ENCODE assay signal across 8 cellular contexts in the genomic region with DNA sequence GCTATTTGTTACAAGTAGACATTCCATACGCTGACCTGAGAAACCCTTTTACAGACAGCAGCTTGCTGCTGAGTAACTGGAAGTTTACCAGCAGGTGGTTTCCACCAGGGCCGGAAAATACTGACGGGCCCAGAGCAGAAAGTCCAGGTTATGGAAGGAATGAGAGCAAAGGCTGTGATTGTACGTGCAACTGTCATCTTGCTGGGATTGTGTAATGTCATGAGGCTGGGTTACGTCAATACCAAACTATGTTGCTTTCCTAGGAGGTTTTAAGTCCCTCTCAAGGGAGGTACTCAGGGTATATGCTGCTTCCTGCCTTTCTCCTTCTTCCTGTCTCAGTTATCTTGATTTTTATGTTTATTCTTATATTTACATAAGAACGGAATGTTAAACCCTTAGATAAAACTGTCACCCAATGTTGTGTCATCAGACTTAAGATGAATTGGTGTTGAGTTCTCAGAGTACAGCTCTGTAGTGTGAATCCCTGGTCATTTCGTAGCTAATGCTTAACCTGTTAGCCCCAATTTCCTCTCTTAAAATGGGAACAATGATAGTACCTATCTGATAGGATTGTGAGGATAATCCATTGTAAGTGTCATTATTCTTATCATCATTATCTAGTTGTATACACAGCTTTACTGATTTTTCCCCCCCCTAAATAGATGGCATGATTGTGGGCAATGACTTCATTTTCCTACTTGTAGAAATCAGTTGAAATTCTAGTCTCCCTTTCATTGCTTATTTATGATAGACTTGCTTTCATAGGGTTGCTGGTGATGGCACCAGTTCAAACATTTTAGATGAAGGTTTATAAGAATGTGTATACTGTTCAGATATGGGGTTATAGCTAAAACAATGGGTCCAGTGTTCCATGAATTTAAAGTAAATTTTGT.
DNase-seq lines count a peak whose midpoint lies in the region; ATAC-seq and TF ChIP-seq lines count a peak whose summit lies in the region.

No MANE protein-coding gene starts in this region.

- H3K4me3 ChIP-seq in GM23248 = 0 out of 2 replicates have a peak overlapping the region, but pooled peaks have one; percentile 13

- no peaks in the 10 kb centered on the region for H3K27me3 Mint-ChIP-seq in activated T-cell treated with anti-CD3 and anti-CD28 coated beads, Interleukin-2, amount 50 U/mL, for 4 hours (ENCODE audit: low read depth)

- no peaks in the 10 kb centered on the region for H3K9me2 ChIP-seq in GM23248 (ENCODE audit: insufficient read depth)

- no peaks in the 10 kb centered on the region for H3K9me3 ChIP-seq in GM23248 (ENCODE audit: low read depth)

- peaks cover 74% of the 10 kb centered on the region for H3K4me1 ChIP-seq in GM23248 (ENCODE audit: insufficient read depth)

- peaks cover 10% of the 10 kb centered on the region for H3K36me3 Mint-ChIP-seq in activated T-cell treated with anti-CD3 and anti-CD28 coated beads, Interleukin-2, amount 50 U/mL, for 4 hours (ENCODE audit: insufficient read depth)

- peak; percentile 89 for ATAC-seq in SK-N-SH treated with all-trans-retinoic acid at 6 μM for 48 hours
- peak; percentile 81 for ATAC-seq in sciatic nerve
- ATAC-seq in activated T-cell treated with anti-CD3 and anti-CD28 coated beads, Interleukin-2, amount 50 U/mL, for 4 hours = no peak
- ATAC-seq in HG03175 (IDR thresholded peaks at IDR 0.05; ENCODE audit: unreplicated experiment) = no peak

- H3K4me3 Mint-ChIP-seq in activated T-cell treated with anti-CD3 and anti-CD28 coated beads, Interleukin-2, amount 50 U/mL, for 4 hours = no peak overlapping the region

- H3K27me3 ChIP-seq in GM23248 (replicated peaks; ENCODE audit: insufficient read depth) = no peaks in the 10 kb centered on the region

- H3K9me3 Mint-ChIP-seq in activated T-cell treated with anti-CD3 and anti-CD28 coated beads, Interleukin-2, amount 50 U/mL, for 4 hours = no peaks in the 10 kb centered on the region

- intact Hi-C loops in sciatic nerve (cut with DNase I) = no loop called here

- H3K9ac ChIP-seq in GM23248 = peak overlapping the region; percentile 59

- H3K36me3 ChIP-seq in GM23248 (ENCODE audit: low read depth) = 0 out of 2 replicates have a peak, but pooled peaks cover 3% of the 10 kb centered on the region

- no peak overlapping the region for H2AFZ ChIP-seq in GM23248

- H3K4me2 ChIP-seq in GM23248 (ENCODE audit: unreplicated experiment) = peak overlapping the region; percentile 60

- 7 to 13% methylated on average over 7 of the region's 7 CpGs for WGBS in GM23248 (ENCODE audit: low coverage in 1 of 2, low lambda C conversion rate in 2 of 2, missing lambda C conversion rate in 2 of 2), 2 experiments

- DNase-seq in GM23248 (peak; percentile 90), foreskin melanocyte (peak; percentile 95), sciatic nerve (ENCODE audit: low spot score) (no peak), mesenteric fat pad (ENCODE audit: low spot score) (no peak), NCI-H2081 treated with DMSO at 0.1 percent for 48 hours (lab: John Stamatoyannopoulos, UW) (no peak)
- no peak for DNase-seq in activated T-cell treated with anti-CD3 and anti-CD28 coated beads, Interleukin-2, amount 50 U/mL, for 4 hours

- H3K4me1 Mint-ChIP-seq in activated T-cell treated with anti-CD3 and anti-CD28 coated beads, Interleukin-2, amount 50 U/mL, for 4 hours (ENCODE audit: low read depth) = peaks cover 71% of the 10 kb centered on the region

- peaks cover 98% of the 10 kb centered on the region for H3K79me2 ChIP-seq in GM23248 (ENCODE audit: insufficient read depth)

- H3K27ac ChIP-seq in GM23248 = peak overlapping the region; percentile 91

- H4K20me1 ChIP-seq in GM23248 (ENCODE audit: insufficient read depth) = peaks cover 12% of the 10 kb centered on the region; the same call in 1 of the 2 replicates

- in situ Hi-C loops in GM23248 (cut with MboI) = no loop called here

- peaks cover 96% of the 10 kb centered on the region for H3F3A ChIP-seq in GM23248 (ENCODE audit: insufficient read depth)

TF ChIP-seq in SK-N-SH treated with all-trans-retinoic acid at 6 μM for 48 hours, 23 proteins besides CTCF, POLR2A, EP300 and RAD21:
- peak; percentile 26; the same call in 1 of the 2 replicates for TF ChIP-seq ZC3H10 (CRISPR knock-in tag; IDR thresholded peaks at IDR 0.05)
- TF ChIP-seq ZFP3 (CRISPR knock-in tag; IDR thresholded peaks at IDR 0.05) = peak; percentile 48; the same call in 1 of the 2 replicates
- peak; percentile 85; the same call in 1 of the 2 replicates for TF ChIP-seq CSDC2 (CRISPR knock-in tag; IDR thresholded peaks at IDR 0.05)
- TF ChIP-seq ISL1 (CRISPR knock-in tag; IDR thresholded peaks at IDR 0.05) = peak; percentile 51
- TF ChIP-seq SNAI2 (CRISPR knock-in tag; IDR thresholded peaks at IDR 0.05) = peak; percentile 55; the same call in 1 of the 2 replicates
- peak; percentile 59; the same call in 1 of the 2 replicates for TF ChIP-seq TOX (CRISPR knock-in tag; IDR thresholded peaks at IDR 0.05; ENCODE audit: borderline replicate concordance)
- TF ChIP-seq, protein P1, sequence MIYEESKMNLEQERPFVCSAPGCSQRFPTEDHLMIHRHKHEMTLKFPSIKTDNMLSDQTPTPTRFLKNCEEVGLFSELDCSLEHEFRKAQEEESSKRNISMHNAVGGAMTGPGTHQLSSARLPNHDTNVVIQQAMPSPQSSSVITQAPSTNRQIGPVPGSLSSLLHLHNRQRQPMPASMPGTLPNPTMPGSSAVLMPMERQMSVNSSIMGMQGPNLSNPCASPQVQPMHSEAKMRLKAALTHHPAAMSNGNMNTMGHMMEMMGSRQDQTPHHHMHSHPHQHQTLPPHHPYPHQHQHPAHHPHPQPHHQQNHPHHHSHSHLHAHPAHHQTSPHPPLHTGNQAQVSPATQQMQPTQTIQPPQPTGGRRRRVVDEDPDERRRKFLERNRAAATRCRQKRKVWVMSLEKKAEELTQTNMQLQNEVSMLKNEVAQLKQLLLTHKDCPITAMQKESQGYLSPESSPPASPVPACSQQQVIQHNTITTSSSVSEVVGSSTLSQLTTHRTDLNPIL (CRISPR knock-in tag; IDR thresholded peaks at IDR 0.05; ENCODE audit: low read depth) = 0 out of 2 replicates have a peak, but pooled peaks have one; percentile 57
- no peak for TF ChIP-seq ZNF565 (CRISPR knock-in tag; conservative IDR thresholded peaks at IDR 0.05; ENCODE audit: low read depth)
- no peak for TF ChIP-seq BACH2 (CRISPR knock-in tag; IDR thresholded peaks at IDR 0.05; ENCODE audit: borderline replicate concordance)
- no peak for TF ChIP-seq ESRRG (CRISPR knock-in tag; IDR thresholded peaks at IDR 0.05)
TF ChIP-seq in SK-N-SH treated with all-trans-retinoic acid at 6 μM for 48 hours: peak in this region for 7.

Comparison
In these comparisons a context has a peak if more than half of its experiments do, and no peak if none do; other contexts are left out.
1. DNase-seq: peak in GM23248 (single experiment) and foreskin melanocyte (single experiment); none in sciatic nerve (single experiment), mesenteric fat pad (single experiment), NCI-H2081 treated with DMSO at 0.1 percent for 48 hours (single experiment) and activated T-cell treated with anti-CD3 and anti-CD28 coated beads, Interleukin-2, amount 50 U/mL, for 4 hours (single experiment).
2. ATAC-seq: peak in SK-N-SH treated with all-trans-retinoic acid at 6 μM for 48 hours (single experiment) and sciatic nerve (single experiment); none in activated T-cell treated with anti-CD3 and anti-CD28 coated beads, Interleukin-2, amount 50 U/mL, for 4 hours (0 of 2) and HG03175 (single experiment).